9 cellular contexts compared by ENCODE assay signal in genomic region chr4:34289962-34290361, GRCh38.
"Had no signal": no experiment of that assay in that cellular context is flagged by ENCODE, and none has a peak within 500 bp of the region (broad histone marks: within the 10 kb centered on the region; RNA-seq: fewer than 3 reads in every experiment).

No MANE protein-coding gene starts in this region.

- DNase-seq: H9, HCEC 1CT, KBM-7 had no signal

- H2AFZ ChIP-seq: GM23338 had no signal

- H3K27ac ChIP-seq: HL-60, KMS-11 had no signal

- H3K9ac ChIP-seq: KMS-11 had no signal

- H3K4me3 ChIP-seq: GM23338 had no signal

- H3K4me2 ChIP-seq: GM23338, KMS-11 had no signal

- FAIRE-seq: H1, H54, HTR-8/SVneo had no signal

- ATAC-seq: GM23338 had no signal

- H3K9me3 Mint-ChIP-seq: GM23338, H9 had no signal

- H3K27ac Mint-ChIP-seq: GM23338 had no signal

- H3K4me3 Mint-ChIP-seq: GM23338, H9 had no signal
